Comparison of ENCODE assay signal across 8 cellular contexts in the genomic region with DNA sequence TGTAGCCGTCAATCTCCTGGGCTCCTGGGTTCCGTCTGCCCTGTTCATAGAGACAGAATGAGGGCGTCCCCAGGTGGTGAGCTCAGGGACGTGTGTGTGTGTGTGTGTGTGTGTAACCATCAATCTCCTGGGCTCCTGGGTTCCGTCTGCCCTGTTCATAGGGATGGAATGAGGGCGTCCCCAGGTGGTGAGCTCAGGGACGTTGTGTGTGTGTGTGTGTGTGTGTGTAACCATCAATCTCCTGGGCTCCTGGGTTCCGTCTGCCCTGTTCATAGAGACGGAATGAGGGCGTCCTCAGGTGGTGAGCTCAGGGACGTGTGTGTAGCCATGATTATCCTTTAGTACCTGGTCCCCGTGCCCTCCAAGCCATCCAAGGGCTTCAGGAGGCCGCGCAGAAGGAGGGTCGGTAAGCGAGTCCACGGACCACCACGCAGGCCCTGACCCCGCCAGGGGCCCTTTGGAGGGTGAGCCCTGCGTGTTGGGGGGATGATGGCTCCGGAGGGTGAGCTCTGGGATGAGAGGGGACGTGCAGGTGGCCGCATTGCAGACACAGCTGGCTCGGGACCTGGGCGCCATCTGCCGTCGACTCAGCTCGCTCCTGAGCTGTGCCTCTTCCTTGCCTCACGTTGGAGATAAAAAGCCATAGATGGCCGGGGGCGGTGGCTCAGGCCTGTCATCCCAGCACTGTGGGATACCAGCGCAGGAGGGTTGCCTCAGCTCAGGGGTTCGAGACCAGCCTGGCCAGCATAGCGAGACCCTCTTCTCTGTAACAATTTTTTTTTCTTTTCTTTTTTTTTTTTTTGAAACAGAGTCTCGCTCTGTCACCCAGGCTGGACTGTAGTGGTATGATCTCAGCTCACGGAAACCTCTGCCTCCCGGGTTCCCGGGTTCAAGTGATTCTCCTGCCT. TPM values are rescaled to one million over a fixed set of nuclear protein-coding genes. Genes with fewer than 3 reads are reported as not detected.
A peak's percentile ranks its signal among the peaks of the same experiment; 100 is the strongest.
DNase-seq lines count a peak whose midpoint lies in the region; ATAC-seq and TF ChIP-seq lines count a peak whose summit lies in the region.

No MANE protein-coding gene starts in this region.

- H3K9me3 ChIP-seq in Peyer's patch = no peaks in the 10 kb centered on the region

- H3K27ac ChIP-seq in Peyer's patch = no peak overlapping the region

- peaks cover 29% of the 10 kb centered on the region for H3K4me1 Mint-ChIP-seq in nephron progenitor cell

- H3K9me3 Mint-ChIP-seq in nephron progenitor cell = no peaks in the 10 kb centered on the region

- H3K27me3 Mint-ChIP-seq in nephron progenitor cell (ENCODE audit: low read depth, poor library complexity) = peaks cover 7% of the 10 kb centered on the region

- peak overlapping the region; percentile 2 for H3K27ac Mint-ChIP-seq in nephron progenitor cell

- H3K27me3 ChIP-seq in Peyer's patch = no peaks in the 10 kb centered on the region

- TF ChIP-seq POLR2A in Peyer's patch (IDR thresholded peaks at IDR 0.05) = no peak

- H3K36me3 ChIP-seq in Peyer's patch = no peaks in the 10 kb centered on the region

- peak; percentile 64 for DNase-seq in GM12865 (ENCODE audit: low read depth)
- DNase-seq in Peyer's patch = peak; percentile 51 to 79 (median 72)
- DNase-seq in effector CD4-positive, alpha-beta T cell = peak; percentile 53
- DNase-seq in nephron progenitor cell = peak; percentile 53
- no peak for DNase-seq in COLO668 (lab: John Stamatoyannopoulos, UW; ENCODE audit: unreplicated experiment)
- DNase-seq in Kasumi-1 (lab: John Stamatoyannopoulos, UW) = no peak
- DNase-seq in OCI-M1 (lab: John Stamatoyannopoulos, UW) = no peak

- TF ChIP-seq CTCF in GM12865 (IDR thresholded peaks at IDR 0.05; ENCODE audit: insufficient read depth, low read depth, low read length, missing control alignments) (no peak), Peyer's patch (IDR thresholded peaks at IDR 0.05) (no peak), nephron progenitor cell (IDR thresholded peaks at IDR 0.05) (no peak)

- H3K4me3 ChIP-seq in GM12865 (ENCODE audit: low read depth, low read length) (no peak overlapping the region), Peyer's patch (peak overlapping the region in 1 of 4 donors; percentile 24)

- H3K4me1 ChIP-seq in Peyer's patch = peaks cover 0 to 15% (median 9%) of the 10 kb centered on the region in 4 donors

- H3K4me3 Mint-ChIP-seq in nephron progenitor cell = no peak overlapping the region

- no peaks in the 10 kb centered on the region for H3K36me3 Mint-ChIP-seq in nephron progenitor cell (ENCODE audit: low read depth)

- ATAC-seq in HG02642 (IDR thresholded peaks at IDR 0.05; ENCODE audit: poor library complexity, unreplicated experiment) = no peak

RNA-seq across cellular contexts. Expression of a gene that starts 5.4 kb away (rescaled TPM):
- 10 to 100 TPM; 17.9 to 38.5 (median 30.8) TPM for total RNA-seq in Peyer's patch

RNA-seq across cellular contexts. Expression of a gene that starts 42.8 kb away (rescaled TPM):
- total RNA-seq in Peyer's patch = 10 to 100 TPM; 12.7 to 73.4 (median 18.9) TPM

Comparison
In these comparisons a context has a peak if more than half of its experiments do, and no peak if none do; other contexts are left out.
1. DNase-seq: peak in GM12865 (single experiment), Peyer's patch (3 of 3), effector CD4-positive, alpha-beta T cell (single experiment) and nephron progenitor cell (single experiment); none in COLO668 (single experiment), Kasumi-1 (0 of 2) and OCI-M1 (single experiment).